ENCODE assay signal across 29 cellular contexts in genomic region chr12:4535871-4536270, GRCh38. TPM values are rescaled to one million over a fixed set of nuclear protein-coding genes. Genes with fewer than 3 reads are reported as not detected.
"Had no signal": no experiment of that assay in that cellular context is flagged by ENCODE, and none has a peak within 500 bp of the region (broad histone marks: within the 10 kb centered on the region; RNA-seq: fewer than 3 reads in every experiment).

No MANE protein-coding gene starts in this region.

- H3K27ac Mint-ChIP-seq: activated CD4-positive, alpha-beta memory T cell treated with anti-CD3 and anti-CD28 coated beads, Interleukin-2, amount 10 ng/mL, durations not matched to agents 7 days and 5 days; activated CD4-positive, alpha-beta T cell treated with anti-CD3 and anti-CD28 coated beads, Interleukin-2, amount 10 ng/mL, durations not matched to agents 7 days and 5 days; activated naive CD8-positive, alpha-beta T cell treated with anti-CD3 and anti-CD28 coated beads for 36 hours; WTC11 had no signal

- ATAC-seq: mucosa of descending colon; natural killer cell treated with Interleukin-12 subunit alpha and Interleukin-12 subunit beta and Interleukin-15 and Interleukin-18, amount 100 ng/mL, for 72 hours; stimulated activated naive CD8-positive, alpha-beta T cell treated with anti-CD3 and anti-CD28 coated beads, Interleukin-15, Interleukin-2, amounts not matched to agents 100 U/mL and 50 U/mL, for 24 hours; WTC11 had no signal

- H3K9me3 Mint-ChIP-seq: activated CD4-positive, alpha-beta memory T cell treated with anti-CD3 and anti-CD28 coated beads, Interleukin-2, amount 10 ng/mL, durations not matched to agents 7 days and 5 days; activated CD4-positive, alpha-beta T cell treated with anti-CD3 and anti-CD28 coated beads, Interleukin-2, amount 10 ng/mL, durations not matched to agents 7 days and 5 days; activated naive CD8-positive, alpha-beta T cell treated with anti-CD3 and anti-CD28 coated beads for 36 hours; activated T-cell treated with anti-CD3 and anti-CD28 coated beads, Interleukin-2, amount 50 U/mL, for 24 hours; natural killer cell treated with Interleukin-12 subunit alpha and Interleukin-12 subunit beta and Interleukin-15 and Interleukin-18, amount 100 ng/mL, for 72 hours; WTC11 had no signal

- H3K4me2 ChIP-seq: smooth muscle cell had no signal

- H3K27me3 Mint-ChIP-seq: activated CD4-positive, alpha-beta memory T cell treated with anti-CD3 and anti-CD28 coated beads, Interleukin-2, amount 10 ng/mL, durations not matched to agents 7 days and 5 days; activated CD4-positive, alpha-beta T cell treated with anti-CD3 and anti-CD28 coated beads, Interleukin-2, amount 10 ng/mL, durations not matched to agents 7 days and 5 days; activated T-cell treated with anti-CD3 and anti-CD28 coated beads, Interleukin-2, amount 50 U/mL, for 24 hours; natural killer cell treated with Interleukin-12 subunit alpha and Interleukin-12 subunit beta and Interleukin-15 and Interleukin-18, amount 100 ng/mL, for 72 hours had no signal

- H3K36me3 Mint-ChIP-seq: activated naive CD8-positive, alpha-beta T cell treated with anti-CD3 and anti-CD28 coated beads for 36 hours; brain; natural killer cell treated with Interleukin-12 subunit alpha and Interleukin-12 subunit beta and Interleukin-15 and Interleukin-18, amount 100 ng/mL, for 72 hours; WTC11 had no signal

- H3K9me3 ChIP-seq: ascending aorta, colonic mucosa, esophagus squamous epithelium, left ventricle myocardium inferior, mucosa of descending colon, right atrium auricular region, testis, transverse colon had no signal

- H3K27me3 ChIP-seq: ascending aorta, cardiac muscle cell, colonic mucosa, esophagus squamous epithelium, right atrium auricular region, testis, transverse colon had no signal

- DNase-seq: activated CD4-positive, alpha-beta memory T cell treated with anti-CD3 and anti-CD28 coated beads, Interleukin-2, amount 10 ng/mL, durations not matched to agents 7 days and 5 days; activated CD4-positive, alpha-beta T cell treated with anti-CD3 and anti-CD28 coated beads for 1 hour; activated CD4-positive, alpha-beta T cell treated with anti-CD3 and anti-CD28 coated beads, Interleukin-2, amount 10 ng/mL, durations not matched to agents 7 days and 5 days; activated CD8-positive, alpha-beta memory T cell treated with anti-CD3 and anti-CD28 coated beads, Interleukin-2, amount 50 U/mL, for 48 hours; activated naive CD4-positive, alpha-beta T cell; activated naive CD8-positive, alpha-beta T cell treated with anti-CD3 and anti-CD28 coated beads for 36 hours; activated T-cell treated with anti-CD3 and anti-CD28 coated beads, Interleukin-2, amount 50 U/mL, for 24 hours; cerebellar nuclear complex; colonic mucosa; effector CD8-positive, alpha-beta T cell; esophagus squamous epithelium; foreskin melanocyte; islet precursor cell; left ventricle myocardium inferior; mucosa of descending colon; stimulated activated CD4-positive, alpha-beta T cell treated with anti-CD3 and anti-CD28 coated beads, Interleukin-1b, Interleukin-23, amount 100 ng/mL, for 48 hours; stimulated activated naive CD8-positive, alpha-beta T cell treated with anti-CD3 and anti-CD28 coated beads, Interleukin-15, Interleukin-2, amounts not matched to agents 100 U/mL and 50 U/mL, for 24 hours; T-helper 2 cell; testis; transverse colon had no signal

- H3K27ac ChIP-seq: ascending aorta, cardiac muscle cell, colonic mucosa, epithelial cell of prostate, esophagus squamous epithelium, left ventricle myocardium inferior, right atrium auricular region, testis, transverse colon had no signal

- H3K36me3 ChIP-seq: colonic mucosa had no signal

- H3K4me3 Mint-ChIP-seq: activated CD4-positive, alpha-beta memory T cell treated with anti-CD3 and anti-CD28 coated beads, Interleukin-2, amount 10 ng/mL, durations not matched to agents 7 days and 5 days; WTC11 had no signal

- H3K4me3 ChIP-seq: ascending aorta, cardiac muscle cell, colonic mucosa, esophagus squamous epithelium, left ventricle myocardium inferior, lung, mucosa of descending colon, right atrium auricular region, smooth muscle cell, testis, transverse colon had no signal

- H3K4me1 ChIP-seq: testis had no signal

RNA-seq across cellular contexts. Expression of gene RAD51AP1, which starts 2.8 kb away (rescaled TPM):
- total RNA-seq: ascending aorta had no signal
